Comparison of ENCODE assay signal across 8 cellular contexts in the genomic region with DNA sequence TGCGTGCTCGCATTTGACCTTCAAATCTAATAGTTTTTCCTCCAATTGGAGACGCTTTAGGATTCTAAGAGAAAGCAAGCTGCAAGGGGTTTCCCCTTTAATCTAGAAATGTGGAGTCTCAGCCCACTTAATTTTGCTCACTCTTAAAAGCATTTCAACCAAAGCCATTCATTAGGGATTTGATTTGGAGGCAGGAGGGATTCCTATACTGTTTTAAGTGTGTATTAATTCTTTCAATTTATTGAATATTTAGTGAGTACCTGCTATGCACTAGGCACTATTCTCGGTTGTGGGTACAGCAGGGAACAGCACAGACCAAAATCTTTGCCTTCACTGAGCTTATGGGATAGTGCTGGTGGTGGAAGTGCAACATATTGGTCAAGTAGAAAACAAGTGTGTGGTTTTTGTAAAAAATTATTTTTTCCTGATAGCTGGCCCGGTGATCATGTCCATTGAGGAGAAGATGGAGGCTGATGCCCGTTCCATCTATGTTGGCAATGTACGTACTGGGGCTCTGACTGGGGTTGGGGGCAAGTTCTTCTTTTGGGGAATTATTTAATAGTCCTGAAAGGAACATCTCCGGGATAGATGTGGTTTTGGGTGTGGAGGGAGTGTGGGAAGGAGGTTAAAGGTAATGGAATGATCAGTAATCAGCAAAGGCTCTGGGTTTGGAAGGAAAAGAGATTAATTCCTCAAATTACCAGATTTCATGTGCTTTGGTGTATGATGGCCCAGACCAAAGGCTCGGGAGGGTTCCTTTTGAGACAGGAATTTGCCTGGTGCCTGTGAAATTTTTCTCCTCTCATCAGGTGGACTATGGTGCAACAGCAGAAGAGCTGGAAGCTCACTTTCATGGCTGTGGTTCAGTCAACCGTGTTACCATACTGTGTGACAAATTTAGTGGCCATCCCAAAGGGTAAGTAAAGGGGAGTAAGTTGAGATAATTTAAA. TPM values are rescaled to one million over a fixed set of nuclear protein-coding genes. Genes with fewer than 3 reads are reported as not detected.
DNase-seq lines count a peak whose midpoint lies in the region; ATAC-seq and TF ChIP-seq lines count a peak whose summit lies in the region.

No MANE protein-coding gene starts in this region.

- no peaks in the 10 kb centered on the region for H3K9me3 Mint-ChIP-seq in CD4-positive, CD25-positive, alpha-beta regulatory T cell
- no peaks in the 10 kb centered on the region for H3K9me3 Mint-ChIP-seq in endothelial cell (ENCODE audit: unreplicated experiment)

- H3K79me2 ChIP-seq in OCI-LY7 (ENCODE audit: insufficient read depth, low read depth, low read length): peaks cover 23% of the 10 kb centered on the region

- DNase-seq in CD4-positive, CD25-positive, alpha-beta regulatory T cell: no peak
- no peak for DNase-seq in OCI-LY7 (ENCODE audit: low spot score)
- DNase-seq in endothelial cell (ENCODE audit: low spot score): no peak
- no peak for DNase-seq in NCI-H510A treated with DMSO at 0.1 percent for 48 hours (lab: John Stamatoyannopoulos, UW)
- DNase-seq in superior temporal gyrus (ENCODE audit: extremely low spot score): no peak

- no TSS peak for BruUV-seq in OCI-LY7 (replicated peaks; lab: Mats Ljungman, UMichigan)

- CTCF ChIA-PET in OCI-LY7 (lab: Charles Lee; ENCODE audit: unreplicated experiment): interaction anchor here (0.5 to 1.7 kb wide), 2 partner anchors 12 to 58 kb away, joined by 4 read pairs; no protein-coding TSS in a partner anchor

- H3K36me3 ChIP-seq in CD4-positive, CD25-positive, alpha-beta regulatory T cell (ENCODE audit: control insufficient read depth, insufficient read depth, low read length): peaks cover 30% of the 10 kb centered on the region
- H3K36me3 ChIP-seq in OCI-LY7 (ENCODE audit: insufficient read depth, low read length) (peaks cover 53% of the 10 kb centered on the region), neuron (ENCODE audit: insufficient read depth, low read length) (peaks cover 30% of the 10 kb centered on the region)

- H3K27me3 ChIP-seq in CD4-positive, CD25-positive, alpha-beta regulatory T cell (ENCODE audit: control insufficient read depth, insufficient read depth, low read length): no peaks in the 10 kb centered on the region
- H3K27me3 ChIP-seq in neuron (ENCODE audit: insufficient read depth, low read length): no peaks in the 10 kb centered on the region

- no peaks in the 10 kb centered on the region for H3K27me3 Mint-ChIP-seq in CD4-positive, CD25-positive, alpha-beta regulatory T cell
- peaks cover 18% of the 10 kb centered on the region for H3K27me3 Mint-ChIP-seq in endothelial cell (ENCODE audit: unreplicated experiment)

- intact Hi-C loops in OCI-LY7 (cut with micrococcal nuclease; ENCODE audit: unreplicated experiment): loop anchor here (1.0 to 5.0 kb wide), 2 partner anchors 58 to 144 kb away; a partner anchor contains a TSS

- H3K9me2 ChIP-seq in OCI-LY7 (ENCODE audit: insufficient read depth, low read length): no peaks in the 10 kb centered on the region

- H2AFZ ChIP-seq in OCI-LY7 (ENCODE audit: low read length): no peak overlapping the region
- H2AFZ ChIP-seq in neuron (ENCODE audit: low read depth, low read length): no peak overlapping the region

- peaks cover 18% of the 10 kb centered on the region for H3K4me1 ChIP-seq in CD4-positive, CD25-positive, alpha-beta regulatory T cell (ENCODE audit: control insufficient read depth, insufficient read depth, low read length, poor library complexity, severe bottlenecking)
- H3K4me1 ChIP-seq in OCI-LY7 (ENCODE audit: insufficient read depth, low read length, poor library complexity, severe bottlenecking) (peaks cover 27% of the 10 kb centered on the region), neuron (ENCODE audit: insufficient read depth, low read length) (peaks cover 19% of the 10 kb centered on the region)

- peak overlapping the region; percentile 94 for H3K27ac ChIP-seq in CD4-positive, CD25-positive, alpha-beta regulatory T cell (ENCODE audit: insufficient read depth, low read length, poor library complexity, severe bottlenecking)
- peak overlapping the region; percentile 58 for H3K27ac ChIP-seq in OCI-LY7 (ENCODE audit: low read depth, low read length, poor library complexity, severe bottlenecking)

- H3K4me1 Mint-ChIP-seq in CD4-positive, CD25-positive, alpha-beta regulatory T cell: peaks cover 6 to 35% (median 21%) of the 10 kb centered on the region in 4 donors
- H3K4me1 Mint-ChIP-seq in endothelial cell (ENCODE audit: unreplicated experiment): peaks cover 40% of the 10 kb centered on the region

- peaks cover 18% of the 10 kb centered on the region for H3K36me3 Mint-ChIP-seq in CD4-positive, CD25-positive, alpha-beta regulatory T cell
- peaks cover 33% of the 10 kb centered on the region for H3K36me3 Mint-ChIP-seq in endothelial cell (ENCODE audit: low read depth, unreplicated experiment)

- POLR2A ChIA-PET in OCI-LY7 (lab: Charles Lee): interaction anchor here (0.5 to 5.7 kb wide), 8 partner anchors 12 to 343 kb away, joined by 3 to 122 read pairs (median 6); a partner anchor contains a TSS

- H3K4me2 ChIP-seq in OCI-LY7 (ENCODE audit: low read length): peak overlapping the region; percentile 70

- no peak for ATAC-seq in CD4-positive, CD25-positive, alpha-beta regulatory T cell (ENCODE audit: low read depth in 2 of 2)
- ATAC-seq in HG03108 (IDR thresholded peaks at IDR 0.05; ENCODE audit: unreplicated experiment): no peak
- no peak for ATAC-seq in GM19455 (IDR thresholded peaks at IDR 0.05; ENCODE audit: unreplicated experiment)

- peak overlapping the region; percentile 89 for H3K4me3 ChIP-seq in CD4-positive, CD25-positive, alpha-beta regulatory T cell (ENCODE audit: low read depth, low read length)
- H3K4me3 ChIP-seq in OCI-LY7 (ENCODE audit: low read depth, low read length, poor library complexity, severe bottlenecking): peak overlapping the region; percentile 99
- peak overlapping the region; percentile 75 for H3K4me3 ChIP-seq in neuron (ENCODE audit: low read length)

- H3K9me3 ChIP-seq in CD4-positive, CD25-positive, alpha-beta regulatory T cell (ENCODE audit: control insufficient read depth in 2 of 2, low read length in 2 of 2): no peaks in the 10 kb centered on the region
- H3K9me3 ChIP-seq in OCI-LY7 (ENCODE audit: low read length) (no peaks in the 10 kb centered on the region), neuron (ENCODE audit: low read length) (no peaks in the 10 kb centered on the region)

- H3K27ac Mint-ChIP-seq in CD4-positive, CD25-positive, alpha-beta regulatory T cell: peak overlapping the region; percentile 90 to 94 (median 93)
- peak overlapping the region; percentile 92 for H3K27ac Mint-ChIP-seq in endothelial cell (ENCODE audit: unreplicated experiment)

- H4K20me1 ChIP-seq in OCI-LY7 (ENCODE audit: insufficient read depth, low read length): peaks cover 13% of the 10 kb centered on the region; the same call in 1 of the 2 replicates

- H3K4me3 Mint-ChIP-seq in CD4-positive, CD25-positive, alpha-beta regulatory T cell: peak overlapping the region; percentile 91 to 99 (median 96)
- peak overlapping the region; percentile 94 for H3K4me3 Mint-ChIP-seq in endothelial cell (ENCODE audit: unreplicated experiment)

- no peak for TF ChIP-seq CTCF in OCI-LY7 (conservative IDR thresholded peaks at IDR 0.05; ENCODE audit: low read length)
- no peak for TF ChIP-seq CTCF in endothelial cell (IDR thresholded peaks at IDR 0.05; ENCODE audit: unreplicated experiment)

RNA-seq across cellular contexts. Expression of a gene that starts 1.6 kb away (rescaled TPM):
- 188 TPM for total RNA-seq in CD4-positive, CD25-positive, alpha-beta regulatory T cell
- polyA plus RNA-seq in CD4-positive, CD25-positive, alpha-beta regulatory T cell: 100 to 1,000 TPM in 1 of 4 donors, 10 to 100 TPM in 3; 78.8 to 102 (median 89.3) TPM
- 120 and 167 TPM in 2 replicates for total RNA-seq in OCI-LY7 (2014; rRNA removed; shearing (Covaris generic))
- 314 and 319 TPM in 2 replicates for total RNA-seq in OCI-LY7 (2022)
- total RNA-seq in endothelial cell (ENCODE audit: unreplicated experiment): 191 TPM

RNA-seq across cellular contexts. Expression of a gene that starts 16.2 kb away (rescaled TPM):
- total RNA-seq in CD4-positive, CD25-positive, alpha-beta regulatory T cell: 2.6 TPM
- not detected for polyA plus RNA-seq in CD4-positive, CD25-positive, alpha-beta regulatory T cell
- 7.2 and 8.6 TPM in 2 replicates for total RNA-seq in OCI-LY7 (2014; rRNA removed; shearing (Covaris generic))
- total RNA-seq in OCI-LY7 (2022): 17.4 and 18.0 TPM in 2 replicates
- total RNA-seq in endothelial cell (ENCODE audit: unreplicated experiment): 22.0 TPM

RNA-seq across cellular contexts. Expression of a gene that starts 20.2 kb away (rescaled TPM):
- 33.2 TPM for total RNA-seq in CD4-positive, CD25-positive, alpha-beta regulatory T cell
- 1 to 10 TPM; 2.5 to 4.6 (median 2.9) TPM for polyA plus RNA-seq in CD4-positive, CD25-positive, alpha-beta regulatory T cell
- total RNA-seq in OCI-LY7 (2014; rRNA removed; shearing (Covaris generic)): 24.4 and 31.0 TPM in 2 replicates
- total RNA-seq in OCI-LY7 (2022) (95.5 and 102 TPM in 2 replicates), endothelial cell (ENCODE audit: unreplicated experiment) (8.4 TPM)

RNA-seq across cellular contexts. Expression of a gene that starts 29.8 kb away (rescaled TPM):
- total RNA-seq in CD4-positive, CD25-positive, alpha-beta regulatory T cell: 3.2 TPM
- polyA plus RNA-seq in CD4-positive, CD25-positive, alpha-beta regulatory T cell: 1 to 10 TPM in 3 of 4 donors, under 1 TPM in 1; 0.94 to 3.2 (median 2.1) TPM
- total RNA-seq in OCI-LY7 (2014; rRNA removed; shearing (Covaris generic)): not detected in 2 replicates
- not detected in 2 replicates for total RNA-seq in OCI-LY7 (2022)
- 35.3 TPM for total RNA-seq in endothelial cell (ENCODE audit: unreplicated experiment)

RNA-seq across cellular contexts. Expression of a gene that starts 36.9 kb away (rescaled TPM):
- total RNA-seq in CD4-positive, CD25-positive, alpha-beta regulatory T cell: 3.3 TPM
- polyA plus RNA-seq in CD4-positive, CD25-positive, alpha-beta regulatory T cell: 1 to 10 TPM; 4.7 to 7.4 (median 6.4) TPM
- 6.3 and 7.1 TPM in 2 replicates for total RNA-seq in OCI-LY7 (2014; rRNA removed; shearing (Covaris generic))
- total RNA-seq in OCI-LY7 (2022) (16.5 and 17.2 TPM in 2 replicates), endothelial cell (ENCODE audit: unreplicated experiment) (21.7 TPM)
